24 cellular contexts compared by ENCODE assay signal in the genomic region with DNA sequence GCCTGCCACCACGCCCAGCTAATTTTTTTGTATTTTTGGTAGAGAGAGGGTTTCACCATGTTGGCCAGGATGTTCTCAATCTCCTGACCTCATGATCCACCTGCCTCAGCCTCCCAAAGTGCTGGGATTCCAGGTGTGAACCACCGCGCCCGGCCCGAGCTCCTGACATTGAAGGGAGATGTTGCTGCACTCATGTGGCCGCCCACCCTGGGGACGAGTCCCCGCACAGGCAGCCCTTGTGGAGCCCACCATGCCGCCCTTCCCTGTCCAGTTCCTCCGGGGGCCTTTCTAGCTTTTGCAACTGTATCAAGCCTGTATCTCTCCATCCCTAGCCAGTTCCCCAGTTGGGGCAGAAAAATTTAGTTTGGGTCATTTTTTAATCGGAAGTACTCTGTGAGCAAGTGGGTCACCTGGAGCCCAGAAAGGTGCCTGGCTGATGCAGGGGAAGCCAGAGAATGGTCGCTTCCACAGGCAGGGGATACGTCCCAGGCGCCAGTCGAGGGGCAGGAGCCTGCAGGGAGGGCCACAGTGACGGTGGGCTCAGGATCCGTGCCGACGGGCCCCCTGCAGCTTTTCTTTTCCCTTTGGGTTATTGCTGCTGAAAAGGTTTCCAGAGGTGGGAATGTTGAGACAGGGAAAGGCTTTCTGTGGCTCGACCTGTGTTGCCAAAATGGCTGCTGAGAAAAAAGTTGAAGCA.
"Had no signal": no experiment of that assay in that cellular context is flagged by ENCODE, and none has a peak within 500 bp of the region (broad histone marks: within the 10 kb centered on the region; RNA-seq: fewer than 3 reads in every experiment).

No MANE protein-coding gene starts in this region.

- H2AFZ ChIP-seq: parathyroid adenoma had no signal

- H3K4me3 Mint-ChIP-seq: immature natural killer cell, natural killer cell had no signal

- H3K9ac ChIP-seq: parathyroid adenoma had no signal

- H3K27me3 ChIP-seq: neutrophil, right lobe of liver, stomach, thyroid gland, upper lobe of left lung, uterus had no signal

- H3K27me3 Mint-ChIP-seq: progenitor cell of endocrine pancreas had no signal

- H3K36me3 ChIP-seq: uterus had no signal

- H3K79me2 ChIP-seq: parathyroid adenoma had no signal

- DNase-seq: dermis blood vessel endothelial cell; effector memory CD4-positive, alpha-beta T cell; hypothalamus; immature natural killer cell; islet precursor cell; left ventricle myocardium superior; lower lobe of right lung; natural killer cell; right lobe of liver; stimulated activated CD4-positive, alpha-beta T cell treated with anti-CD3 and anti-CD28 coated beads, Interleukin-12 subunit alpha, Interleukin-12 subunit beta, amount 100 ng/mL, for 4 hours; stimulated activated CD4-positive, alpha-beta T cell treated with anti-CD3 and anti-CD28 coated beads, Interleukin-1b, Interleukin-23, amount 100 ng/mL, for 48 hours; stimulated activated CD4-positive, alpha-beta T cell treated with anti-CD3 and anti-CD28 coated beads, Interleukin-4, amount 100 ng/mL, for 1 hour; stimulated activated CD8-positive, alpha-beta memory T cell treated with anti-CD3 and anti-CD28 coated beads, Interleukin-4, amount 100 ng/mL, for 48 hours; stimulated activated naive CD4-positive, alpha-beta T cell treated with Interleukin-2 at 50 U/mL for 16 hours; stomach; thyroid gland; upper lobe of left lung; uterus had no signal

- H3K4me1 ChIP-seq: lower lobe of right lung, parathyroid adenoma, right lobe of liver, stomach, thyroid gland, upper lobe of left lung, uterus had no signal

- FAIRE-seq: frontal cortex had no signal

- ATAC-seq: left ventricle myocardium superior, lower lobe of right lung, natural killer cell, right lobe of liver had no signal

- H3K4me2 ChIP-seq: smooth muscle cell had no signal

- H3K4me3 ChIP-seq: coronary artery, lower lobe of right lung, right lobe of liver, smooth muscle cell, stomach, thyroid gland, upper lobe of left lung, uterus had no signal

- H3K9me3 ChIP-seq: lower lobe of right lung, neutrophil, right lobe of liver, stomach, thyroid gland, upper lobe of left lung, uterus had no signal

- H3K27ac ChIP-seq: coronary artery, lower lobe of right lung, neutrophil, parathyroid adenoma, right lobe of liver, stomach, thyroid gland, upper lobe of left lung, uterus had no signal
